In the genomic region with DNA sequence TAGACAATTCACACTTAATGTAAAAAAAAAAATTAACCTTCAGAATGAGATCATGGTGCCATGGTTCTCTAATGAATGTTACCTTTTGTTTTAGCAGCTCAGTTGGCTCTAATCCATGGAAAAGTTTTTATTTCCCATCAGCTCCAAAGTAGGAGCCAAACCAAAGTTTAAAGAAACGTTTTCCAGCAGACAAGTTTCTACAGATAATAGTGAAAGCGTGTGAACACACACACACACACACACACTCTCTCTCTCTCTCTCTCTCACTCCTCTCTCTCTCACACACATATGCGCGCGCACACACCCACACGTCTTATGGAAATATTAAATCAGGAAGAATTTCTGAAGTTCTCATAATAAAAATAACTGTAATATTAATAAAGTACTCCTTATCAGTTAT, we compare ENCODE assay signal across 11 cellular contexts. TPM values are rescaled to one million over a fixed set of nuclear protein-coding genes. Genes with fewer than 3 reads are reported as not detected.
A peak's percentile ranks its signal among the peaks of the same experiment; 100 is the strongest.
DNase-seq lines count a peak whose midpoint lies in the region; ATAC-seq and TF ChIP-seq lines count a peak whose summit lies in the region.
"Had no signal": no experiment of that assay in that cellular context is flagged by ENCODE, and none has a peak within 500 bp of the region (broad histone marks: within the 10 kb centered on the region; RNA-seq: fewer than 3 reads in every experiment).

No MANE protein-coding gene starts in this region.

- peaks cover 99% of the 10 kb centered on the region for H3K79me2 ChIP-seq in HCT116 (ENCODE audit: insufficient read depth, low read length)

- peak overlapping the region; percentile 15; the same call in 1 of the 2 replicates for H3K27ac ChIP-seq in HCT116 (ENCODE audit: low read depth, low read length)

- peaks cover 18 to 35% of the 10 kb centered on the region in 2 experiments; a peak in 3 of 4 replicates for H3K4me1 ChIP-seq in HCT116 (ENCODE audit: control insufficient read depth in 1 of 2, insufficient read depth in 2 of 2, low read length in 2 of 2)

- H3K9me3 ChIP-seq in HCT116 (ENCODE audit: control insufficient read depth in 1 of 2, insufficient read depth in 1 of 2, low read depth in 1 of 2, low read length in 2 of 2): no peaks in the 10 kb centered on the region

- POLR2A ChIA-PET in HCT116 (lab: Charles Lee): no interaction called here

- intact Hi-C loops in HCT116 (cut with micrococcal nuclease) (no loop called here), Right ventricle myocardium superior (cut with DNase I) (no loop called here)
- intact Hi-C loops in activated T-helper 1 cell treated with anti-CD3 and anti-CD28 coated beads, Interleukin-12 subunit alpha, Interleukin-12 subunit beta, Interleukin-2, Interleukin-4 antibody, amounts not matched to agents 30 ng/mL and 10 ng/mL and 1 ng/mL, durations not matched to agents 14 hours and 24 hours and 36 hours (cut with micrococcal nuclease): loop anchor here (1.0 kb wide), 1 partner anchor 9 kb away; no protein-coding TSS in a partner anchor

- RAD21 ChIA-PET in HCT116 (lab: Charles Lee; ENCODE audit: low non-redundant PET in 1 of 2, low total read pairs in 2 of 2, uncharacterized antibody in 2 of 2, unreplicated experiment in 2 of 2): interaction anchor here in 1 of 2 experiments (0.6 kb wide), 1 partner anchor 49 kb away, joined by 3 read pairs; no protein-coding TSS in a partner anchor

- H3K27me3 ChIP-seq in HCT116 (ENCODE audit: insufficient read depth, low read length): no peaks in the 10 kb centered on the region

- H3K27me3 Mint-ChIP-seq in activated T-helper 1 cell treated with anti-CD3 and anti-CD28 coated beads, Interleukin-12 subunit alpha, Interleukin-12 subunit beta, Interleukin-2, Interleukin-4 antibody, amounts not matched to agents 30 ng/mL and 10 ng/mL and 1 ng/mL, durations not matched to agents 14 hours and 24 hours and 36 hours (ENCODE audit: insufficient read depth): no peaks in the 10 kb centered on the region
- H3K27me3 Mint-ChIP-seq: progenitor cell of endocrine pancreas had no signal

- no peak overlapping the region for H3K4me3 ChIP-seq in HCT116 (replicated peaks in 1 of 2; ENCODE audit: low read depth in 1 of 2, low read length in 2 of 2)

- no peak overlapping the region for H3K9ac ChIP-seq in HCT116 (ENCODE audit: low read length)

- BruUV-seq in HCT116 (replicated peaks; lab: Mats Ljungman, UMichigan): no TSS peak

- no peak for ATAC-seq in HCT116
- ATAC-seq in Right ventricle myocardium superior (ENCODE audit: poor library complexity): peak; percentile 50
- ATAC-seq in HG03469 (IDR thresholded peaks at IDR 0.05; ENCODE audit: unreplicated experiment): no peak

- H3K4me3 Mint-ChIP-seq in activated T-helper 1 cell treated with anti-CD3 and anti-CD28 coated beads, Interleukin-12 subunit alpha, Interleukin-12 subunit beta, Interleukin-2, Interleukin-4 antibody, amounts not matched to agents 30 ng/mL and 10 ng/mL and 1 ng/mL, durations not matched to agents 14 hours and 24 hours and 36 hours: no peak overlapping the region

- peak overlapping the region; percentile 79 for H3K27ac Mint-ChIP-seq in activated T-helper 1 cell treated with anti-CD3 and anti-CD28 coated beads, Interleukin-12 subunit alpha, Interleukin-12 subunit beta, Interleukin-2, Interleukin-4 antibody, amounts not matched to agents 30 ng/mL and 10 ng/mL and 1 ng/mL, durations not matched to agents 14 hours and 24 hours and 36 hours
- H3K27ac Mint-ChIP-seq: progenitor cell of endocrine pancreas had no signal

- peaks cover 16% of the 10 kb centered on the region for H3K36me3 Mint-ChIP-seq in activated T-helper 1 cell treated with anti-CD3 and anti-CD28 coated beads, Interleukin-12 subunit alpha, Interleukin-12 subunit beta, Interleukin-2, Interleukin-4 antibody, amounts not matched to agents 30 ng/mL and 10 ng/mL and 1 ng/mL, durations not matched to agents 14 hours and 24 hours and 36 hours (ENCODE audit: low read depth)

- no peak overlapping the region for H3K4me2 ChIP-seq in HCT116 (ENCODE audit: low read length)

- H3K9me2 ChIP-seq in HCT116 (ENCODE audit: insufficient read depth): no peaks in the 10 kb centered on the region

- no peaks in the 10 kb centered on the region for H3K9me3 Mint-ChIP-seq in activated T-helper 1 cell treated with anti-CD3 and anti-CD28 coated beads, Interleukin-12 subunit alpha, Interleukin-12 subunit beta, Interleukin-2, Interleukin-4 antibody, amounts not matched to agents 30 ng/mL and 10 ng/mL and 1 ng/mL, durations not matched to agents 14 hours and 24 hours and 36 hours

- TF ChIP-seq CTCF in HCT116 (IDR thresholded peaks at IDR 0.05 in 2 of 3, conservative IDR thresholded peaks at IDR 0.05 in 1 of 3; ENCODE audit: borderline replicate concordance in 1 of 3, insufficient read depth in 1 of 3, low read depth in 2 of 3, low read length in 2 of 3): no peak

- peaks cover 8% of the 10 kb centered on the region for H4K20me1 ChIP-seq in HCT116 (ENCODE audit: insufficient read depth)

- CTCF ChIA-PET in HCT116 (lab: Charles Lee): no interaction called here

- no peak for TF ChIP-seq RAD21 in HCT116 (IDR thresholded peaks at IDR 0.05; ENCODE audit: low read depth)

- H2AFZ ChIP-seq in HCT116 (ENCODE audit: low read depth, low read length, poor library complexity, severe bottlenecking): no peak overlapping the region

- peaks cover 67% of the 10 kb centered on the region for H3K4me1 Mint-ChIP-seq in activated T-helper 1 cell treated with anti-CD3 and anti-CD28 coated beads, Interleukin-12 subunit alpha, Interleukin-12 subunit beta, Interleukin-2, Interleukin-4 antibody, amounts not matched to agents 30 ng/mL and 10 ng/mL and 1 ng/mL, durations not matched to agents 14 hours and 24 hours and 36 hours (ENCODE audit: low read depth)

- TF ChIP-seq POLR2A in HCT116 (IDR thresholded peaks at IDR 0.05; ENCODE audit: borderline replicate concordance, extremely low read depth, insufficient read depth, insufficient read length): no peak

- no peak for DNase-seq in HCT116 (ENCODE audit: low read depth, low spot score)
- DNase-seq in activated T-helper 1 cell treated with anti-CD3 and anti-CD28 coated beads, Interleukin-12 subunit alpha, Interleukin-12 subunit beta, Interleukin-2, Interleukin-4 antibody, amounts not matched to agents 30 ng/mL and 10 ng/mL and 1 ng/mL, durations not matched to agents 14 hours and 24 hours and 36 hours (ENCODE audit: low spot score): no peak
- peak; percentile 40 for DNase-seq in Right ventricle myocardium superior
- DNase-seq in pulmonary artery endothelial cell (ENCODE audit: low read depth, low spot score): peak; percentile 50
- no peak for DNase-seq in activated CD4-positive, CD25-positive, alpha-beta regulatory T cell (lab: John Stamatoyannopoulos, UW)
- no peak for DNase-seq in T-helper 1 cell
- no peak for DNase-seq in COR-L47 (lab: John Stamatoyannopoulos, UW)
- DNase-seq: central memory CD4-positive, alpha-beta T cell; NCI-H2107 had no signal

- H3K36me3 ChIP-seq in HCT116 (ENCODE audit: control insufficient read depth in 1 of 2, insufficient read depth in 2 of 2, low read length in 2 of 2): no peaks in the 10 kb centered on the region

TF ChIP-seq in HCT116, 20 proteins besides CTCF, POLR2A, EP300 and RAD21 (continues in another document):
- no peak for TF ChIP-seq TCF7L2 (IDR thresholded peaks at IDR 0.05; ENCODE audit: borderline replicate concordance, extremely low read depth, insufficient read depth, insufficient read length)
- TF ChIP-seq, protein P1, sequence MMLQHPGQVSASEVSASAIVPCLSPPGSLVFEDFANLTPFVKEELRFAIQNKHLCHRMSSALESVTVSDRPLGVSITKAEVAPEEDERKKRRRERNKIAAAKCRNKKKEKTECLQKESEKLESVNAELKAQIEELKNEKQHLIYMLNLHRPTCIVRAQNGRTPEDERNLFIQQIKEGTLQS (IDR thresholded peaks at IDR 0.05): no peak
- TF ChIP-seq ZNF274 (IDR thresholded peaks at IDR 0.05; ENCODE audit: low read depth, low read length): no peak
- no peak for TF ChIP-seq MAX (IDR thresholded peaks at IDR 0.05)
- TF ChIP-seq EGR1 (IDR thresholded peaks at IDR 0.05; ENCODE audit: low read depth): no peak
- TF ChIP-seq ELF1 (IDR thresholded peaks at IDR 0.05; ENCODE audit: borderline replicate concordance, low read depth): no peak
- TF ChIP-seq REST (IDR thresholded peaks at IDR 0.05; ENCODE audit: low read depth): no peak
- TF ChIP-seq CEBPB (IDR thresholded peaks at IDR 0.05; ENCODE audit: low read depth): no peak
- no peak for TF ChIP-seq CBX3 (IDR thresholded peaks at IDR 0.05; ENCODE audit: low read depth)
- TF ChIP-seq SRF (IDR thresholded peaks at IDR 0.05; ENCODE audit: low read depth): no peak

RNA-seq across cellular contexts. Expression of gene MBNL1, which starts 46.9 kb away (rescaled TPM):
- total RNA-seq in HCT116 (2021; ENCODE audit: unreplicated experiment) (200 TPM), Right ventricle myocardium superior (182 TPM), pulmonary artery endothelial cell (361 and 452 TPM in 2 replicates)
- polyA plus RNA-seq in HCT116 (2012): 69.4 and 70.1 TPM in 2 replicates
- 295 and 308 TPM in 2 replicates for total RNA-seq in activated T-helper 1 cell treated with anti-CD3 and anti-CD28 coated beads, Interleukin-12 subunit alpha, Interleukin-12 subunit beta, Interleukin-2, Interleukin-4 antibody, amounts not matched to agents 30 ng/mL and 10 ng/mL and 1 ng/mL, durations not matched to agents 14 hours and 24 hours and 36 hours

Comparison
In these comparisons a context has a peak if more than half of its experiments do, and no peak if none do; other contexts are left out.
1. DNase-seq: peak in Right ventricle myocardium superior (single experiment) and pulmonary artery endothelial cell (single experiment); none in HCT116 (single experiment), activated T-helper 1 cell treated with anti-CD3 and anti-CD28 coated beads, Interleukin-12 subunit alpha, Interleukin-12 subunit beta, Interleukin-2, Interleukin-4 antibody, amounts not matched to agents 30 ng/mL and 10 ng/mL and 1 ng/mL, durations not matched to agents 14 hours and 24 hours and 36 hours (single experiment), activated CD4-positive, CD25-positive, alpha-beta regulatory T cell (0 of 4), T-helper 1 cell (0 of 5) and COR-L47 (single experiment).